ENCODE assay signal across 8 cellular contexts in genomic region chr4:73129319-73129718, GRCh38.
"Had no signal": no experiment of that assay in that cellular context is flagged by ENCODE, and none has a peak within 500 bp of the region (broad histone marks: within the 10 kb centered on the region; RNA-seq: fewer than 3 reads in every experiment).

No MANE protein-coding gene starts in this region.

- DNase-seq: H9, HCEC 1CT, HFFc6 had no signal

- FAIRE-seq: H1, H54, HTR-8/SVneo had no signal

- H3K27me3 Mint-ChIP-seq: IgD-negative memory B cell had no signal

- H3K9me3 Mint-ChIP-seq: GM23338, H9, HFFc6, IgD-negative memory B cell had no signal

- H3K27ac Mint-ChIP-seq: GM23338, H9, HFFc6, IgD-negative memory B cell had no signal

- H2AFZ ChIP-seq: GM23338 had no signal

- H3K4me3 Mint-ChIP-seq: GM23338, H9, HFFc6, IgD-negative memory B cell had no signal

- ATAC-seq: GM23338 had no signal

- H3K4me2 ChIP-seq: GM23338 had no signal

- H3K4me3 ChIP-seq: GM23338 had no signal
